Comparison of ENCODE assay signal across 1 cellular context in genomic region chr17:48053758-48054237, GRCh38.
TF ChIP-seq lines count a peak whose summit lies in the region.

No MANE protein-coding gene starts in this region.

TF ChIP-seq in SK-N-SH, 30 proteins besides CTCF, POLR2A, EP300 and RAD21 (continued from another document):
- TF ChIP-seq USF1 (IDR thresholded peaks at IDR 0.05; ENCODE audit: borderline replicate concordance, low read depth), result no peak
